ENCODE assay signal across 8 cellular contexts in genomic region chr6:106325336-106326178, GRCh38. TPM values are rescaled to one million over a fixed set of nuclear protein-coding genes. Genes with fewer than 3 reads are reported as not detected.
DNase-seq lines count a peak whose midpoint lies in the region; ATAC-seq and TF ChIP-seq lines count a peak whose summit lies in the region.

TSS of gene ATG5 (minus strand) at chr6:106325760. CDS start at chr6:106316208, 9,552 bp downstream.

- H3K9me3 ChIP-seq in ovary = no peaks in the 10 kb centered on the region
- H3K9me3 ChIP-seq in thyroid gland = no peaks in the 10 kb centered on the region

- H3K36me3 Mint-ChIP-seq in activated naive CD8-positive, alpha-beta T cell treated with anti-CD3 and anti-CD28 coated beads, Interleukin-2, amount 50 U/mL, for 24 hours (ENCODE audit: low read depth) = peaks cover 6% of the 10 kb centered on the region

- H3K4me3 Mint-ChIP-seq in activated naive CD8-positive, alpha-beta T cell treated with anti-CD3 and anti-CD28 coated beads, Interleukin-2, amount 50 U/mL, for 24 hours = peak within 1 kb of the TSS; percentile 98

- 1 to 2% (median 1%) methylated on average over 37 to 56 of the region's 56 CpGs for WGBS in ovary, 3 donors
- 1 to 2% methylated on average over 34 to 51 of the region's 56 CpGs for WGBS in thyroid gland, 2 donors

- no peaks in the 10 kb centered on the region for H3K9me3 Mint-ChIP-seq in activated naive CD8-positive, alpha-beta T cell treated with anti-CD3 and anti-CD28 coated beads, Interleukin-2, amount 50 U/mL, for 24 hours

- ATAC-seq in HG02763 (IDR thresholded peaks at IDR 0.05; ENCODE audit: unreplicated experiment) (peak; percentile 97), Right ventricle myocardium inferior (peak; percentile 99)
- peak; percentile 97 for ATAC-seq in activated naive CD8-positive, alpha-beta T cell treated with anti-CD3 and anti-CD28 coated beads, Interleukin-2, amount 50 U/mL, for 24 hours

- TF ChIP-seq CTCF in GM12865 (IDR thresholded peaks at IDR 0.05; ENCODE audit: insufficient read depth, low read depth, low read length, missing control alignments) (no peak), ovary (IDR thresholded peaks at IDR 0.05) (peak in 1 of 3 donors; percentile 22), thyroid gland (IDR thresholded peaks at IDR 0.05) (peak in 1 of 6 experiments; percentile 44)

- peak within 1 kb of the TSS; percentile 96 for H3K27ac Mint-ChIP-seq in activated naive CD8-positive, alpha-beta T cell treated with anti-CD3 and anti-CD28 coated beads, Interleukin-2, amount 50 U/mL, for 24 hours

- H3K36me3 ChIP-seq in ovary (no peaks in the 10 kb centered on the region), thyroid gland (no peaks in the 10 kb centered on the region)

- H3K4me1 Mint-ChIP-seq in activated naive CD8-positive, alpha-beta T cell treated with anti-CD3 and anti-CD28 coated beads, Interleukin-2, amount 50 U/mL, for 24 hours = peaks cover 48% of the 10 kb centered on the region

- H3K27me3 Mint-ChIP-seq in activated naive CD8-positive, alpha-beta T cell treated with anti-CD3 and anti-CD28 coated beads, Interleukin-2, amount 50 U/mL, for 24 hours = peaks cover 15% of the 10 kb centered on the region

- no peak for TF ChIP-seq EP300 in ovary (IDR thresholded peaks at IDR 0.05)

- peak; percentile 100 for DNase-seq in GM12865 (ENCODE audit: low read depth)
- peak; percentile 82 for DNase-seq in NCI-H1417 treated with DMSO at 0.1 percent for 48 hours (lab: John Stamatoyannopoulos, UW)
- DNase-seq in SW480 (ENCODE audit: low spot score) = peak; percentile 96
- DNase-seq in activated naive CD8-positive, alpha-beta T cell treated with anti-CD3 and anti-CD28 coated beads, Interleukin-2, amount 50 U/mL, for 24 hours = peak; percentile 100
- DNase-seq in Right ventricle myocardium inferior (ENCODE audit: missing footprints) = peak; percentile 100
- DNase-seq in ovary = peak; percentile 99 to 100 (median 99)
- DNase-seq in thyroid gland = peak; percentile 100

- H3K27me3 ChIP-seq in ovary = no peaks in the 10 kb centered on the region
- no peaks in the 10 kb centered on the region for H3K27me3 ChIP-seq in thyroid gland

- peak within 1 kb of the TSS; percentile 70 to 79 for H3K27ac ChIP-seq in ovary
- peak within 1 kb of the TSS; percentile 88 to 90 (median 89) for H3K27ac ChIP-seq in thyroid gland

- H3K4me1 ChIP-seq in ovary (ENCODE audit: insufficient read depth) = peaks cover 4% of the 10 kb centered on the region
- peaks cover 4 to 13% of the 10 kb centered on the region in 2 donors for H3K4me1 ChIP-seq in thyroid gland

- H3K4me3 ChIP-seq in GM12865 (ENCODE audit: low read depth, low read length) = peak within 1 kb of the TSS; percentile 81
- H3K4me3 ChIP-seq in ovary = peak within 1 kb of the TSS; percentile 72
- H3K4me3 ChIP-seq in thyroid gland (replicated peaks in 1 of 3) = peak within 1 kb of the TSS; percentile 61 to 82 (median 75)

- intact Hi-C loops in Right ventricle myocardium inferior (cut with DNase I) = loop anchor here (10.0 kb wide), 1 partner anchor 231 kb away; no protein-coding TSS in a partner anchor
- intact Hi-C loops in ovary (cut with DNase I) = no loop called here
- intact Hi-C loops in thyroid gland (cut with DNase I) = no loop called here

- peak; percentile 47 for TF ChIP-seq POLR2A in ovary (IDR thresholded peaks at IDR 0.05)
- peak; percentile 13 to 88 for TF ChIP-seq POLR2A in thyroid gland (IDR thresholded peaks at IDR 0.05)

RNA-seq across cellular contexts. Expression of gene ATG5, which starts in this region (rescaled TPM):
- 19.2 TPM for total RNA-seq in Right ventricle myocardium inferior
- total RNA-seq in ovary = 10 to 100 TPM; 24.3 to 35.2 (median 28.4) TPM
- polyA plus RNA-seq in ovary = 10 to 100 TPM; 17.3 to 18.3 TPM
- total RNA-seq in thyroid gland = 10 to 100 TPM; 44.4 to 58.7 (median 48.7) TPM

Comparison
In these comparisons a context has a peak if more than half of its experiments do, and no peak if none do; other contexts are left out.
1. Peak in every context shown above with its lines: DNase-seq, ATAC-seq, H3K4me3 ChIP-seq and H3K27ac ChIP-seq.